In genomic region chr7:12244694-12245093, GRCh38 we compare ENCODE assay signal across 21 cellular contexts. TPM values are rescaled to one million over a fixed set of nuclear protein-coding genes. Genes with fewer than 3 reads are reported as not detected.
DNase-seq lines count a peak whose midpoint lies in the region; ATAC-seq and TF ChIP-seq lines count a peak whose summit lies in the region.
"Had no signal": no experiment of that assay in that cellular context is flagged by ENCODE, and none has a peak within 500 bp of the region (broad histone marks: within the 10 kb centered on the region; RNA-seq: fewer than 3 reads in every experiment).

No MANE protein-coding gene starts in this region.

- H3K36me3 ChIP-seq in body of pancreas (replicated peaks in 1 of 2; ENCODE audit: insufficient read depth in 1 of 2, low read depth in 2 of 2), result no peaks in the 10 kb centered on the region

- peak; percentile 30 for DNase-seq in NCI-H1092 treated with DMSO at 0.1 percent for 48 hours (lab: John Stamatoyannopoulos, UW)
- no peak for DNase-seq in NCI-H1092 (lab: John Stamatoyannopoulos, UW)
- DNase-seq in NCI-H146 (lab: John Stamatoyannopoulos, UW), result peak; percentile 8
- peak; percentile 29 for DNase-seq in NCI-H69 (lab: John Stamatoyannopoulos, UW)
- no peak for DNase-seq in body of pancreas
- DNase-seq in activated T-helper 2 cell treated with anti-CD3 and anti-CD28 coated beads, Interferon-gamma antibody, Interleukin-2, Interleukin-4, amounts not matched to agents 10 μg/mL and 5 μg/mL and 100 μg/mL, durations not matched to agents 14 hours and 24 hours and 36 hours (ENCODE audit: low spot score), result no peak
- DNase-seq in activated gamma-delta T cell treated with Interleukin-2 at 50 U/mL for 16 hours, result no peak
- DNase-seq: CD8-positive, alpha-beta T cell; DMS 273 treated with DMSO at 0.1 percent for 48 hours; MM.1S; NCI-H1048; NCI-H187; NCI-H2107; NCI-H748 treated with DMSO at 0.1 percent for 48 hours had no signal

- H3K27ac Mint-ChIP-seq in activated T-helper 2 cell treated with anti-CD3 and anti-CD28 coated beads, Interferon-gamma antibody, Interleukin-2, Interleukin-4, amounts not matched to agents 10 μg/mL and 5 μg/mL and 100 μg/mL, durations not matched to agents 14 hours and 24 hours and 36 hours, result no peak overlapping the region
- H3K27ac Mint-ChIP-seq: B cell; CD8-positive, alpha-beta T cell; IgD-negative memory B cell had no signal

- no peaks in the 10 kb centered on the region for H3K27me3 ChIP-seq in body of pancreas

- ATAC-seq in body of pancreas (peak; percentile 35), GM18870 (IDR thresholded peaks at IDR 0.05; ENCODE audit: unreplicated experiment) (no peak)
- ATAC-seq: CD8-positive, alpha-beta T cell had no signal

- H3K4me1 ChIP-seq in body of pancreas, result peaks cover 14% of the 10 kb centered on the region

- WGBS in body of pancreas, 2 donors, result 10 to 11% methylated on average over 2 of the region's 2 CpGs

- H3K36me3 Mint-ChIP-seq in activated T-helper 2 cell treated with anti-CD3 and anti-CD28 coated beads, Interferon-gamma antibody, Interleukin-2, Interleukin-4, amounts not matched to agents 10 μg/mL and 5 μg/mL and 100 μg/mL, durations not matched to agents 14 hours and 24 hours and 36 hours (ENCODE audit: low read depth), result peaks cover 8% of the 10 kb centered on the region
- H3K36me3 Mint-ChIP-seq: IgD-negative memory B cell had no signal

- no peak overlapping the region for H3K27ac ChIP-seq in body of pancreas
- H3K27ac ChIP-seq: 22Rv1, C4-2B, KMS-11, RWPE1 had no signal

- intact Hi-C loops in body of pancreas (cut with DNase I), result no loop called here
- intact Hi-C loops in activated T-helper 2 cell treated with anti-CD3 and anti-CD28 coated beads, Interferon-gamma antibody, Interleukin-2, Interleukin-4, amounts not matched to agents 10 μg/mL and 5 μg/mL and 100 μg/mL, durations not matched to agents 14 hours and 24 hours and 36 hours (cut with micrococcal nuclease), result no loop called here

- H3K9me3 ChIP-seq in body of pancreas, result no peaks in the 10 kb centered on the region

- no peak overlapping the region for H3K4me3 Mint-ChIP-seq in activated T-helper 2 cell treated with anti-CD3 and anti-CD28 coated beads, Interferon-gamma antibody, Interleukin-2, Interleukin-4, amounts not matched to agents 10 μg/mL and 5 μg/mL and 100 μg/mL, durations not matched to agents 14 hours and 24 hours and 36 hours (ENCODE audit: low read depth)
- H3K4me3 Mint-ChIP-seq: B cell; CD8-positive, alpha-beta T cell; IgD-negative memory B cell had no signal

- H3K4me3 ChIP-seq in body of pancreas, result no peak overlapping the region

- no peak for TF ChIP-seq CTCF in body of pancreas (IDR thresholded peaks at IDR 0.05)

- H3K9me3 Mint-ChIP-seq in activated T-helper 2 cell treated with anti-CD3 and anti-CD28 coated beads, Interferon-gamma antibody, Interleukin-2, Interleukin-4, amounts not matched to agents 10 μg/mL and 5 μg/mL and 100 μg/mL, durations not matched to agents 14 hours and 24 hours and 36 hours, result no peaks in the 10 kb centered on the region
- H3K9me3 Mint-ChIP-seq: CD8-positive, alpha-beta T cell had no signal

- TF ChIP-seq POLR2A in body of pancreas (IDR thresholded peaks at IDR 0.05), result no peak

- peaks cover 6% of the 10 kb centered on the region for H3K4me1 Mint-ChIP-seq in activated T-helper 2 cell treated with anti-CD3 and anti-CD28 coated beads, Interferon-gamma antibody, Interleukin-2, Interleukin-4, amounts not matched to agents 10 μg/mL and 5 μg/mL and 100 μg/mL, durations not matched to agents 14 hours and 24 hours and 36 hours (ENCODE audit: low read depth)

- H3K27me3 Mint-ChIP-seq in activated T-helper 2 cell treated with anti-CD3 and anti-CD28 coated beads, Interferon-gamma antibody, Interleukin-2, Interleukin-4, amounts not matched to agents 10 μg/mL and 5 μg/mL and 100 μg/mL, durations not matched to agents 14 hours and 24 hours and 36 hours (ENCODE audit: low read depth), result peaks cover 3% of the 10 kb centered on the region
- H3K27me3 Mint-ChIP-seq: IgD-negative memory B cell had no signal

RNA-seq across cellular contexts. Expression of gene TMEM106B, which starts 33.6 kb away (rescaled TPM):
- 10 to 100 TPM; 42.8 to 46.5 TPM for total RNA-seq in body of pancreas
- 23.9 and 24.1 TPM in 2 replicates for total RNA-seq in activated T-helper 2 cell treated with anti-CD3 and anti-CD28 coated beads, Interferon-gamma antibody, Interleukin-2, Interleukin-4, amounts not matched to agents 10 μg/mL and 5 μg/mL and 100 μg/mL, durations not matched to agents 14 hours and 24 hours and 36 hours

Comparison
In these comparisons a context has a peak if more than half of its experiments do, and no peak if none do; other contexts are left out.
1. DNase-seq: peak in NCI-H1092 treated with DMSO at 0.1 percent for 48 hours (single experiment), NCI-H146 (single experiment) and NCI-H69 (single experiment); none in NCI-H1092 (single experiment), body of pancreas (0 of 4), activated T-helper 2 cell treated with anti-CD3 and anti-CD28 coated beads, Interferon-gamma antibody, Interleukin-2, Interleukin-4, amounts not matched to agents 10 μg/mL and 5 μg/mL and 100 μg/mL, durations not matched to agents 14 hours and 24 hours and 36 hours (single experiment) and activated gamma-delta T cell treated with Interleukin-2 at 50 U/mL for 16 hours (single experiment).